ENCODE assay signal across 31 cellular contexts in the genomic region with DNA sequence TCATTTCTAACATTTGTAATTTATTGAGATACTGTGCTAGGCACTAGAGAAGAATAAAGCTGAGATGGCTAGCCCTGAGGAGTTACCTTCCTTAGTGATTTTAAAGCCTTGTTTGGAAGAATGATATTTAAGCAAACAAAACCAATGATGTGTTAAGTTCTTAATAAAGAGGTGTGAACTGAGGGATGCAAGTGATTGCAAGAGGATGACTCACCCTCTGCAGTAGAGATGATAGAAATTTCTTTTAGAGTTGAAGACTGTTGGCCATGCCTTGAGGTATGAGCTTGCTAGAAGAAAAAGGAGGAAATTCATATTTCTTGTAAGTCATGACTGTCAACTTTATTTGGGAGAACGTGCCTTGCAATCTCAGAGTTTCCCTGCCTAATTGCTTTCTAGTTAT.
DNase-seq lines count a peak whose midpoint lies in the region; ATAC-seq, FAIRE-seq and TF ChIP-seq lines count a peak whose summit lies in the region.
"Had no signal": no experiment of that assay in that cellular context is flagged by ENCODE, and none has a peak within 500 bp of the region (broad histone marks: within the 10 kb centered on the region; RNA-seq: fewer than 3 reads in every experiment).

No MANE protein-coding gene starts in this region.

- TF ChIP-seq POLR2A in endothelial cell of umbilical vein (IDR thresholded peaks at IDR 0.05; ENCODE audit: low read depth, low read length), result no peak
- TF ChIP-seq POLR2A in esophagus squamous epithelium (IDR thresholded peaks at IDR 0.05), result no peak

- peaks cover 0 to 17% of the 10 kb centered on the region in 2 donors for H3K4me1 Mint-ChIP-seq in natural killer cell
- H3K4me1 Mint-ChIP-seq: activated T-helper 17 cell treated with anti-CD3 and anti-CD28 coated beads, Interleukin-2, amount 50 U/mL, for 72 hours; memory B cell; T-helper 17 cell had no signal

- POLR2A ChIA-PET in endothelial cell of umbilical vein (lab: Charles Lee), result no interaction called here

- peaks cover 6 to 9% of the 10 kb centered on the region in 2 donors for H3K9me3 Mint-ChIP-seq in natural killer cell
- H3K9me3 Mint-ChIP-seq: activated CD8-positive, alpha-beta T cell treated with anti-CD3 and anti-CD28 coated beads for 36 hours had no signal

- no peaks in the 10 kb centered on the region for H3K27me3 ChIP-seq in GM06990 (replicated peaks; ENCODE audit: control insufficient read depth, insufficient read depth, low read length)
- no peaks in the 10 kb centered on the region for H3K27me3 ChIP-seq in endothelial cell of umbilical vein (ENCODE audit: control insufficient read depth in 2 of 2, insufficient read depth in 2 of 2, low read length in 2 of 2)
- H3K27me3 ChIP-seq in esophagus squamous epithelium, result no peaks in the 10 kb centered on the region
- H3K27me3 ChIP-seq: neutrophil, suprapubic skin, upper lobe of right lung had no signal

- DNase-seq in GM06990 (ENCODE audit: extremely low read depth, insufficient read length), result peak; percentile 15
- peak; percentile 22 for DNase-seq in NCI-H226
- DNase-seq in endothelial cell of umbilical vein (ENCODE audit: low read depth, low spot score), result no peak
- no peak for DNase-seq in natural killer cell
- no peak for DNase-seq in dedifferentiated amniotic fluid mesenchymal stem cell (ENCODE audit: extremely low spot score)
- DNase-seq in effector CD4-positive, alpha-beta T cell, result no peak
- DNase-seq in esophagus squamous epithelium (lab: John Stamatoyannopoulos, UW), result no peak
- DNase-seq: activated CD4-positive, CD25-positive, alpha-beta regulatory T cell treated with anti-CD3 and anti-CD28 coated beads, Interleukin-2, amount 50 U/mL, for 72 hours; activated CD8-positive, alpha-beta T cell treated with anti-CD3 and anti-CD28 coated beads for 36 hours; aorta; dermis blood vessel endothelial cell; EL; head of caudate nucleus; IMR-90; left colon; NCI-H2029; NCI-H774; stimulated activated CD4-positive, alpha-beta T cell treated with anti-CD3 and anti-CD28 coated beads, Interleukin-15, amount 100 ng/mL, for 24 hours; stimulated activated naive B cell treated with anti-CD40 and anti-IgM and Interleukin-4, amounts not matched to agents 10 μg/mL and 1 μg/mL and 100 μg/mL, for 72 hours; T-helper 17 cell; upper lobe of right lung had no signal

- peaks cover 5% of the 10 kb centered on the region for H3K4me1 ChIP-seq in endothelial cell of umbilical vein (ENCODE audit: control insufficient read depth, extremely low read depth, insufficient read depth, low read length)
- peaks cover 0 to 8% (median 3%) of the 10 kb centered on the region in 3 donors for H3K4me1 ChIP-seq in esophagus squamous epithelium
- H3K4me1 ChIP-seq: prostate gland had no signal

- no peaks in the 10 kb centered on the region for H3K9me1 ChIP-seq in endothelial cell of umbilical vein (replicated peaks; ENCODE audit: control insufficient read depth, extremely low read depth, insufficient read depth, low read length)

- no TSS peak for BruUV-seq in endothelial cell of umbilical vein (replicated peaks; lab: Mats Ljungman, UMichigan)

- FAIRE-seq in endothelial cell of umbilical vein (lab: Jason Lieb, UNC), result no peak
- FAIRE-seq: D721Med, GM12891 had no signal

- H4K20me1 ChIP-seq in endothelial cell of umbilical vein (replicated peaks; ENCODE audit: control insufficient read depth, extremely low read depth, insufficient read depth, low read length), result no peaks in the 10 kb centered on the region

- CTCF ChIA-PET in endothelial cell of umbilical vein (lab: Charles Lee), result interaction anchor here (0.7 kb wide), 1 partner anchor 63 kb away, joined by 3 read pairs; no protein-coding TSS in a partner anchor

- no peaks in the 10 kb centered on the region for H3K27me3 Mint-ChIP-seq in natural killer cell (ENCODE audit: low read depth in 2 of 2)
- H3K27me3 Mint-ChIP-seq: activated CD8-positive, alpha-beta T cell treated with anti-CD3 and anti-CD28 coated beads for 36 hours; memory B cell; stimulated activated naive B cell treated with anti-CD40 and anti-IgM and Interleukin-4, amounts not matched to agents 10 μg/mL and 1 μg/mL and 100 μg/mL, for 72 hours had no signal

- no peak overlapping the region for H2AFZ ChIP-seq in endothelial cell of umbilical vein (ENCODE audit: low read depth, low read length)
- H2AFZ ChIP-seq: GM23338 had no signal

- dilution Hi-C loops in endothelial cell of umbilical vein (cut with MboI; ENCODE audit: extremely low pct_ligation_motif_present, low sequenced_read_pairs), result no loop called here

- WGBS in esophagus squamous epithelium, 2 donors, result 23% methylated on average over 1 of the region's 1 CpG

- H3K27ac ChIP-seq in endothelial cell of umbilical vein (ENCODE audit: insufficient read depth, low read depth, low read length) (no peak overlapping the region), esophagus squamous epithelium (peak overlapping the region in 1 of 4 donors; percentile 20)
- H3K27ac ChIP-seq: neutrophil, prostate gland, suprapubic skin, upper lobe of right lung had no signal

- no peaks in the 10 kb centered on the region for H3K9me3 ChIP-seq in endothelial cell of umbilical vein (replicated peaks; ENCODE audit: control insufficient read depth, insufficient read depth, low read length)
- H3K9me3 ChIP-seq in esophagus squamous epithelium, result no peaks in the 10 kb centered on the region
- H3K9me3 ChIP-seq: neutrophil, prostate gland, suprapubic skin, upper lobe of right lung had no signal

- no peak overlapping the region for H3K27ac Mint-ChIP-seq in natural killer cell
- H3K27ac Mint-ChIP-seq: activated CD8-positive, alpha-beta T cell treated with anti-CD3 and anti-CD28 coated beads for 36 hours; activated naive CD4-positive, alpha-beta T cell treated with anti-CD3 and anti-CD28 coated beads, Interleukin-2, amount 50 U/mL, for 72 hours; activated T-helper 17 cell treated with anti-CD3 and anti-CD28 coated beads, Interleukin-2, amount 50 U/mL, for 72 hours; GM23338; memory B cell; stimulated activated naive B cell treated with anti-CD40 and anti-IgM and Interleukin-4, amounts not matched to agents 10 μg/mL and 1 μg/mL and 100 μg/mL, for 72 hours; T-helper 17 cell had no signal

- no peaks in the 10 kb centered on the region for H3K36me3 Mint-ChIP-seq in natural killer cell
- H3K36me3 Mint-ChIP-seq: activated naive CD4-positive, alpha-beta T cell treated with anti-CD3 and anti-CD28 coated beads, Interleukin-2, amount 50 U/mL, for 72 hours; memory B cell; stimulated activated naive B cell treated with anti-CD40 and anti-IgM and Interleukin-4, amounts not matched to agents 10 μg/mL and 1 μg/mL and 100 μg/mL, for 72 hours had no signal

- H3K4me3 Mint-ChIP-seq in natural killer cell, result no peak overlapping the region
- H3K4me3 Mint-ChIP-seq: activated CD8-positive, alpha-beta T cell treated with anti-CD3 and anti-CD28 coated beads for 36 hours; activated T-helper 17 cell treated with anti-CD3 and anti-CD28 coated beads, Interleukin-2, amount 50 U/mL, for 72 hours; GM23338; memory B cell; stimulated activated naive B cell treated with anti-CD40 and anti-IgM and Interleukin-4, amounts not matched to agents 10 μg/mL and 1 μg/mL and 100 μg/mL, for 72 hours; T-helper 17 cell had no signal

- intact Hi-C loops in endothelial cell of umbilical vein (cut with micrococcal nuclease), result no loop called here
- intact Hi-C loops in natural killer cell (cut with micrococcal nuclease), result no loop called here
- intact Hi-C loops in esophagus squamous epithelium (cut with DNase I), result no loop called here

- peak in 2 of 3 donors; percentile 38 to 64 for ATAC-seq in natural killer cell
- ATAC-seq: activated CD8-positive, alpha-beta T cell treated with anti-CD3 and anti-CD28 coated beads for 36 hours; activated naive CD4-positive, alpha-beta T cell treated with anti-CD3 and anti-CD28 coated beads, Interleukin-2, amount 50 U/mL, for 72 hours; activated T-helper 17 cell treated with anti-CD3 and anti-CD28 coated beads, Interleukin-2, amount 50 U/mL, for 72 hours; GM23338; SK-N-SH treated with all-trans-retinoic acid at 6 μM for 48 hours; stimulated activated naive B cell treated with anti-CD40 and anti-IgM and Interleukin-4, amounts not matched to agents 10 μg/mL and 1 μg/mL and 100 μg/mL, for 72 hours; T-helper 17 cell; upper lobe of right lung had no signal

- no peak for TF ChIP-seq CTCF in GM06990 (IDR thresholded peaks at IDR 0.05; ENCODE audit: insufficient read depth, low read length, poor library complexity, severe bottlenecking)
- TF ChIP-seq CTCF in endothelial cell of umbilical vein (IDR thresholded peaks at IDR 0.05; ENCODE audit: extremely low read depth in 1 of 2, insufficient read depth in 1 of 2, low read depth in 1 of 2, low read length in 2 of 2), result no peak
- no peak for TF ChIP-seq CTCF in natural killer cell (IDR thresholded peaks at IDR 0.05)
- no peak for TF ChIP-seq CTCF in esophagus squamous epithelium (IDR thresholded peaks at IDR 0.05)

- H3K4me3 ChIP-seq in GM06990 (replicated peaks; ENCODE audit: low read depth, low read length) (no peak overlapping the region), endothelial cell of umbilical vein (replicated peaks in 1 of 3; ENCODE audit: insufficient read depth in 1 of 3, low read depth in 1 of 3, low read length in 3 of 3) (no peak overlapping the region), esophagus squamous epithelium (no peak overlapping the region)
- H3K4me3 ChIP-seq: GM23338, prostate gland, suprapubic skin, upper lobe of right lung had no signal

- H3K36me3 ChIP-seq in GM06990 (ENCODE audit: control insufficient read depth, insufficient read depth, low read length), result no peaks in the 10 kb centered on the region; the same call in 1 of the 2 replicates
- H3K36me3 ChIP-seq in endothelial cell of umbilical vein (ENCODE audit: control insufficient read depth in 2 of 2, extremely low read depth in 1 of 2, insufficient read depth in 2 of 2, low read length in 2 of 2), result no peaks in the 10 kb centered on the region
- peaks cover 0 to 15% (median 0%) of the 10 kb centered on the region in 3 donors for H3K36me3 ChIP-seq in esophagus squamous epithelium
- H3K36me3 ChIP-seq: prostate gland, upper lobe of right lung had no signal

- H3K9ac ChIP-seq in endothelial cell of umbilical vein (replicated peaks; ENCODE audit: extremely low read depth, insufficient read depth, low read length), result no peak overlapping the region

- H3K79me2 ChIP-seq in endothelial cell of umbilical vein (ENCODE audit: control insufficient read depth, insufficient read depth, low read length), result no peaks in the 10 kb centered on the region

- H3K4me2 ChIP-seq in endothelial cell of umbilical vein (ENCODE audit: insufficient read depth, low read length), result no peak overlapping the region
- H3K4me2 ChIP-seq: GM23338 had no signal

TF ChIP-seq in endothelial cell of umbilical vein, 7 proteins besides CTCF, POLR2A, EP300 and RAD21:
- TF ChIP-seq EZH2 (IDR thresholded peaks at IDR 0.05; ENCODE audit: borderline replicate concordance, low read depth, low read length, severe bottlenecking) (no peak), POLR2AphosphoS5 (IDR thresholded peaks at IDR 0.05; ENCODE audit: insufficient read depth, low read depth, low read length) (no peak), FOS (IDR thresholded peaks at IDR 0.05; ENCODE audit: borderline replicate concordance, insufficient read depth, low read length) (peak; percentile 49), GATA2 (IDR thresholded peaks at IDR 0.05; ENCODE audit: insufficient read depth, insufficient read length, low read depth, low read length) (no peak)

Comparison
In these comparisons a context has a peak if more than half of its experiments do, and no peak if none do; other contexts are left out.
1. DNase-seq: peak in GM06990 (single experiment) and NCI-H226 (single experiment); none in endothelial cell of umbilical vein (single experiment), natural killer cell (single experiment), dedifferentiated amniotic fluid mesenchymal stem cell (single experiment), effector CD4-positive, alpha-beta T cell (single experiment) and esophagus squamous epithelium (single experiment).